In genomic region chr20:53040678-53041674, GRCh38 we compare ENCODE assay signal across 11 cellular contexts.
DNase-seq lines count a peak whose midpoint lies in the region; TF ChIP-seq lines count a peak whose summit lies in the region.
"Had no signal": no experiment of that assay in that cellular context is flagged by ENCODE, and none has a peak within 500 bp of the region (broad histone marks: within the 10 kb centered on the region; RNA-seq: fewer than 3 reads in every experiment).

No MANE protein-coding gene starts in this region.

- no peaks in the 10 kb centered on the region for H3K27me3 ChIP-seq in SK-N-SH (ENCODE audit: insufficient read depth)
- no peaks in the 10 kb centered on the region for H3K27me3 ChIP-seq in right atrium auricular region
- H3K27me3 ChIP-seq in effector memory CD4-positive, alpha-beta T cell (replicated peaks; ENCODE audit: control insufficient read depth, insufficient read depth, low read length, poor library complexity, severe bottlenecking) = no peaks in the 10 kb centered on the region
- H3K27me3 ChIP-seq: tibial nerve had no signal

- DNase-seq in NCI-H2227 (lab: John Stamatoyannopoulos, UW; ENCODE audit: unreplicated experiment) (peak; percentile 39), NCI-H2227 treated with DMSO at 0.1 percent for 48 hours (lab: John Stamatoyannopoulos, UW) (no peak), SK-N-SH (no peak), right atrium auricular region (ENCODE audit: low spot score) (no peak), ureter (ENCODE audit: low spot score) (peak; percentile 68), RKO (ENCODE audit: low spot score) (no peak), midbrain (lab: John Stamatoyannopoulos, UW) (no peak)
- no peak for DNase-seq in effector memory CD4-positive, alpha-beta T cell
- DNase-seq: 8988T, KBM-7 had no signal

- H3K27ac ChIP-seq in SK-N-SH (ENCODE audit: low read depth in 2 of 2, low read length in 1 of 2) = no peak overlapping the region
- peak overlapping the region; percentile 26 to 34 for H3K27ac ChIP-seq in right atrium auricular region
- H3K27ac ChIP-seq in effector memory CD4-positive, alpha-beta T cell (ENCODE audit: insufficient read depth, low read length, poor library complexity, severe bottlenecking) = no peak overlapping the region

- 65% methylated on average over 16 of the region's 16 CpGs for WGBS in SK-N-SH (ENCODE audit: low lambda C conversion rate)

- CTCF ChIA-PET in SK-N-SH (lab: Yijun Ruan, JAX) = interaction anchor here (0.6 to 1.1 kb wide), 2 partner anchors 10 to 14 kb away, joined by 3 read pairs; no protein-coding TSS in a partner anchor

- H3K36me3 ChIP-seq in SK-N-SH (replicated peaks in 1 of 2; ENCODE audit: control insufficient read depth in 1 of 2, insufficient read depth in 2 of 2, low read length in 1 of 2) = no peaks in the 10 kb centered on the region
- H3K36me3 ChIP-seq in right atrium auricular region = no peaks in the 10 kb centered on the region
- no peaks in the 10 kb centered on the region for H3K36me3 ChIP-seq in effector memory CD4-positive, alpha-beta T cell (ENCODE audit: control insufficient read depth, insufficient read depth, low read length)
- H3K36me3 ChIP-seq: tibial nerve had no signal

- H3K4me3 ChIP-seq in SK-N-SH (ENCODE audit: low read depth in 2 of 2, low read length in 1 of 2) (no peak overlapping the region), right atrium auricular region (peak overlapping the region in 1 of 2 donors; percentile 3)
- H3K4me3 ChIP-seq in effector memory CD4-positive, alpha-beta T cell (ENCODE audit: insufficient read depth, low read depth, low read length, poor library complexity, severe bottlenecking) = no peak overlapping the region
- H3K4me3 ChIP-seq: tibial nerve had no signal

- H3K4me1 ChIP-seq in SK-N-SH (ENCODE audit: control insufficient read depth in 1 of 2, insufficient read depth in 2 of 2, low read depth in 1 of 2, low read length in 1 of 2) (peaks cover 0 to 3% of the 10 kb centered on the region in 2 experiments; a peak in 2 of 4 replicates), right atrium auricular region (no peaks in the 10 kb centered on the region)
- no peaks in the 10 kb centered on the region for H3K4me1 ChIP-seq in effector memory CD4-positive, alpha-beta T cell (ENCODE audit: control insufficient read depth, insufficient read depth, low read length, poor library complexity, severe bottlenecking)

- TF ChIP-seq RAD21 in SK-N-SH (IDR thresholded peaks at IDR 0.05; ENCODE audit: low read length) = no peak

- H3K9me3 ChIP-seq in SK-N-SH (no peaks in the 10 kb centered on the region), right atrium auricular region (no peaks in the 10 kb centered on the region)
- no peaks in the 10 kb centered on the region for H3K9me3 ChIP-seq in effector memory CD4-positive, alpha-beta T cell (ENCODE audit: control insufficient read depth, low read length)
- H3K9me3 ChIP-seq: tibial nerve had no signal

- H3K79me2 ChIP-seq in SK-N-SH (ENCODE audit: insufficient read depth) = no peaks in the 10 kb centered on the region

- no peaks in the 10 kb centered on the region for H3F3A ChIP-seq in SK-N-SH (replicated peaks; ENCODE audit: insufficient read depth)

- no peak overlapping the region for H3K9ac ChIP-seq in SK-N-SH

- H3K4me2 ChIP-seq in SK-N-SH = no peak overlapping the region

- H3K9me2 ChIP-seq in SK-N-SH = no peaks in the 10 kb centered on the region

- no peaks in the 10 kb centered on the region for H4K20me1 ChIP-seq in SK-N-SH (ENCODE audit: insufficient read depth)

- TF ChIP-seq CTCF in SK-N-SH (IDR thresholded peaks at IDR 0.05) = no peak
- TF ChIP-seq CTCF in right atrium auricular region (IDR thresholded peaks at IDR 0.05) = no peak

- POLR2A ChIA-PET in SK-N-SH (lab: Yijun Ruan, JAX) = no interaction called here

- no peak overlapping the region for H2AFZ ChIP-seq in SK-N-SH (ENCODE audit: low read depth)

- TF ChIP-seq EP300 in SK-N-SH (IDR thresholded peaks at IDR 0.05; ENCODE audit: borderline replicate concordance in 1 of 2, low read depth in 1 of 2, low read length in 1 of 2) = no peak

TF ChIP-seq in SK-N-SH, 30 proteins besides CTCF, POLR2A, EP300 and RAD21:
- TF ChIP-seq NFIC (IDR thresholded peaks at IDR 0.05; ENCODE audit: borderline replicate concordance) (peak; percentile 17; the same call in 1 of the 2 replicates), RCOR1 (IDR thresholded peaks at IDR 0.05; ENCODE audit: low read length) (no peak)

Comparison
In these comparisons a context has a peak if more than half of its experiments do, and no peak if none do; other contexts are left out.
1. DNase-seq: peak in NCI-H2227 (single experiment) and ureter (single experiment); none in NCI-H2227 treated with DMSO at 0.1 percent for 48 hours (single experiment), SK-N-SH (single experiment), right atrium auricular region (single experiment), effector memory CD4-positive, alpha-beta T cell (0 of 3), RKO (single experiment) and midbrain (single experiment).
2. H3K27ac ChIP-seq: peak in right atrium auricular region (2 of 2); none in SK-N-SH (0 of 2) and effector memory CD4-positive, alpha-beta T cell (single experiment).